Comparison of ENCODE assay signal across 2 cellular contexts in the genomic region with DNA sequence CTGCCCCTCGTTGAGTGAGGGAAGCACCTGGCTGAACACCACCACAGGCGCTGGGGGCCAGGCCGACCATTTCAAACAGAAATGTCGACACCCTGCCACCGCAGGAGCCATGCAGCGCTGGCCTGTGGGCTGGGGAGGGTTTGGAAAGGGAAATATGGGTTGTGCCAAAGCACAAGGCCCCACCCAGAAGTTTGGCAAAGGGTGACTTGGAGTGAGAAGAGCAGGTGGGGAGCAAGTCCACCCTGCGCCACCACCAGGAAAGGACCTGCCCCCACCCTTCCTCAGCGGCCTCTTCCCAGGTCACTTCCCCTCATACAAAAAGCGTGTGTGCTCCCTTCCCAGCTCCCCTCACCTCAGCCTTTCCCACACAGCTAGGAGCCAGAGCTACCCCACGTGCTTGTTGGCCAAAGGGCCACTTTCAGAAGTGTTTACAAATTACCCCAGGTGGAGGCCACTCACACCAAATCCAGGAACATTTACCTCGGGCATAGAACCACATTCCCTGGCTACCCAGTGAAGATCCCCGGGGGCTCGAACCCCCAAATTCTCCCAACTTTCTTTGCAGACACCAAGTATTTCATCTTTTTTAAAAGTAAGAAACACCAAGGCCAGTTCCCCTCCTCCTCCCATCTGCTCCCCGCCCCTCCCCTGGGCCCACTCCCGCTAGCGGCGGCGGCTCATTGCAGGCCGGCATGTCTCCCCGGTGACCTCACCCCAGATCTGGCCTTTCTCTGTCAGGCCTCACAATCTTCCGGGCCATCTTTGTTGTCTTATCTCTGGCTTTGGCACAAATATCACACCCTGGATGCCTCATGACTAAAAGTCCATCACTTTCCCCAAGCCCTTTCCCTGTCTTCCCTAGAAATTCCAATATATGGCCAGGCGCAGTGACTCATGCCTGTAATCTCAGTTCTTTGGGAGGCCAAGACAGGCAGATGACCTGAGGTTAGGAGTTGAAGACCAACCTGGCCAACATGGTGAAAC.
A peak's percentile ranks its signal among the peaks of the same experiment; 100 is the strongest.
TF ChIP-seq lines count a peak whose summit lies in the region.

No MANE protein-coding gene starts in this region.

TF ChIP-seq in K562, 482 proteins besides CTCF, POLR2A, EP300 and RAD21 (continued from another document and continues in another):
- TF ChIP-seq, protein P1, sequence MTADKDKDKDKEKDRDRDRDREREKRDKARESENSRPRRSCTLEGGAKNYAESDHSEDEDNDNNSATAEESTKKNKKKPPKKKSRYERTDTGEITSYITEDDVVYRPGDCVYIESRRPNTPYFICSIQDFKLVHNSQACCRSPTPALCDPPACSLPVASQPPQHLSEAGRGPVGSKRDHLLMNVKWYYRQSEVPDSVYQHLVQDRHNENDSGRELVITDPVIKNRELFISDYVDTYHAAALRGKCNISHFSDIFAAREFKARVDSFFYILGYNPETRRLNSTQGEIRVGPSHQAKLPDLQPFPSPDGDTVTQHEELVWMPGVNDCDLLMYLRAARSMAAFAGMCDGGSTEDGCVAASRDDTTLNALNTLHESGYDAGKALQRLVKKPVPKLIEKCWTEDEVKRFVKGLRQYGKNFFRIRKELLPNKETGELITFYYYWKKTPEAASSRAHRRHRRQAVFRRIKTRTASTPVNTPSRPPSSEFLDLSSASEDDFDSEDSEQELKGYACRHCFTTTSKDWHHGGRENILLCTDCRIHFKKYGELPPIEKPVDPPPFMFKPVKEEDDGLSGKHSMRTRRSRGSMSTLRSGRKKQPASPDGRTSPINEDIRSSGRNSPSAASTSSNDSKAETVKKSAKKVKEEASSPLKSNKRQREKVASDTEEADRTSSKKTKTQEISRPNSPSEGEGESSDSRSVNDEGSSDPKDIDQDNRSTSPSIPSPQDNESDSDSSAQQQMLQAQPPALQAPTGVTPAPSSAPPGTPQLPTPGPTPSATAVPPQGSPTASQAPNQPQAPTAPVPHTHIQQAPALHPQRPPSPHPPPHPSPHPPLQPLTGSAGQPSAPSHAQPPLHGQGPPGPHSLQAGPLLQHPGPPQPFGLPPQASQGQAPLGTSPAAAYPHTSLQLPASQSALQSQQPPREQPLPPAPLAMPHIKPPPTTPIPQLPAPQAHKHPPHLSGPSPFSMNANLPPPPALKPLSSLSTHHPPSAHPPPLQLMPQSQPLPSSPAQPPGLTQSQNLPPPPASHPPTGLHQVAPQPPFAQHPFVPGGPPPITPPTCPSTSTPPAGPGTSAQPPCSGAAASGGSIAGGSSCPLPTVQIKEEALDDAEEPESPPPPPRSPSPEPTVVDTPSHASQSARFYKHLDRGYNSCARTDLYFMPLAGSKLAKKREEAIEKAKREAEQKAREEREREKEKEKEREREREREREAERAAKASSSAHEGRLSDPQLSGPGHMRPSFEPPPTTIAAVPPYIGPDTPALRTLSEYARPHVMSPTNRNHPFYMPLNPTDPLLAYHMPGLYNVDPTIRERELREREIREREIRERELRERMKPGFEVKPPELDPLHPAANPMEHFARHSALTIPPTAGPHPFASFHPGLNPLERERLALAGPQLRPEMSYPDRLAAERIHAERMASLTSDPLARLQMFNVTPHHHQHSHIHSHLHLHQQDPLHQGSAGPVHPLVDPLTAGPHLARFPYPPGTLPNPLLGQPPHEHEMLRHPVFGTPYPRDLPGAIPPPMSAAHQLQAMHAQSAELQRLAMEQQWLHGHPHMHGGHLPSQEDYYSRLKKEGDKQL (CRISPR knock-in tag; IDR thresholded peaks at IDR 0.05; ENCODE audit: borderline replicate concordance) = no peak
- TF ChIP-seq ZNF124 (CRISPR knock-in tag; IDR thresholded peaks at IDR 0.05) (no peak), ZNF3 (CRISPR knock-in tag; IDR thresholded peaks at IDR 0.05) (no peak), NCOR1 (IDR thresholded peaks at IDR 0.05) (peak; percentile 36), FOXA3 (CRISPR knock-in tag; conservative IDR thresholded peaks at IDR 0.05 in 1 of 2, IDR thresholded peaks at IDR 0.05 in 1 of 2) (no peak; a peak in 1 of 4 replicates), DPF2 (IDR thresholded peaks at IDR 0.05) (peak; percentile 95), ATF1 (CRISPR knock-in tag; IDR thresholded peaks at IDR 0.05) (no peak), ATF1 (tag; IDR thresholded peaks at IDR 0.05) (peak; percentile 46), RCOR1 (IDR thresholded peaks at IDR 0.05; ENCODE audit: borderline replicate concordance in 1 of 2, low read depth in 2 of 2, low read length in 2 of 2) (peak in 1 of 2 experiments; percentile 56; a peak in 1 of 4 replicates), CBX3 (IDR thresholded peaks at IDR 0.05; ENCODE audit: borderline replicate concordance in 1 of 2, low read length in 2 of 2) (no peak), MCM2 (IDR thresholded peaks at IDR 0.05; ENCODE audit: low read depth) (no peak), RB1 (IDR thresholded peaks at IDR 0.05; ENCODE audit: low read depth) (peak; percentile 26; the same call in 1 of the 2 replicates), HDAC1 (IDR thresholded peaks at IDR 0.05) (peak in 1 of 2 experiments; percentile 78; a peak in 2 of 4 replicates), EP400 (IDR thresholded peaks at IDR 0.05) (peak; percentile 39; the same call in 1 of the 2 replicates), ZNF75A (CRISPR knock-in tag; IDR thresholded peaks at IDR 0.05) (peak; percentile 57; the same call in 1 of the 2 replicates), ZNF175 (CRISPR knock-in tag; IDR thresholded peaks at IDR 0.05; ENCODE audit: low read depth) (peak; percentile 63; the same call in 1 of the 2 replicates)
- TF ChIP-seq, protein P2, sequence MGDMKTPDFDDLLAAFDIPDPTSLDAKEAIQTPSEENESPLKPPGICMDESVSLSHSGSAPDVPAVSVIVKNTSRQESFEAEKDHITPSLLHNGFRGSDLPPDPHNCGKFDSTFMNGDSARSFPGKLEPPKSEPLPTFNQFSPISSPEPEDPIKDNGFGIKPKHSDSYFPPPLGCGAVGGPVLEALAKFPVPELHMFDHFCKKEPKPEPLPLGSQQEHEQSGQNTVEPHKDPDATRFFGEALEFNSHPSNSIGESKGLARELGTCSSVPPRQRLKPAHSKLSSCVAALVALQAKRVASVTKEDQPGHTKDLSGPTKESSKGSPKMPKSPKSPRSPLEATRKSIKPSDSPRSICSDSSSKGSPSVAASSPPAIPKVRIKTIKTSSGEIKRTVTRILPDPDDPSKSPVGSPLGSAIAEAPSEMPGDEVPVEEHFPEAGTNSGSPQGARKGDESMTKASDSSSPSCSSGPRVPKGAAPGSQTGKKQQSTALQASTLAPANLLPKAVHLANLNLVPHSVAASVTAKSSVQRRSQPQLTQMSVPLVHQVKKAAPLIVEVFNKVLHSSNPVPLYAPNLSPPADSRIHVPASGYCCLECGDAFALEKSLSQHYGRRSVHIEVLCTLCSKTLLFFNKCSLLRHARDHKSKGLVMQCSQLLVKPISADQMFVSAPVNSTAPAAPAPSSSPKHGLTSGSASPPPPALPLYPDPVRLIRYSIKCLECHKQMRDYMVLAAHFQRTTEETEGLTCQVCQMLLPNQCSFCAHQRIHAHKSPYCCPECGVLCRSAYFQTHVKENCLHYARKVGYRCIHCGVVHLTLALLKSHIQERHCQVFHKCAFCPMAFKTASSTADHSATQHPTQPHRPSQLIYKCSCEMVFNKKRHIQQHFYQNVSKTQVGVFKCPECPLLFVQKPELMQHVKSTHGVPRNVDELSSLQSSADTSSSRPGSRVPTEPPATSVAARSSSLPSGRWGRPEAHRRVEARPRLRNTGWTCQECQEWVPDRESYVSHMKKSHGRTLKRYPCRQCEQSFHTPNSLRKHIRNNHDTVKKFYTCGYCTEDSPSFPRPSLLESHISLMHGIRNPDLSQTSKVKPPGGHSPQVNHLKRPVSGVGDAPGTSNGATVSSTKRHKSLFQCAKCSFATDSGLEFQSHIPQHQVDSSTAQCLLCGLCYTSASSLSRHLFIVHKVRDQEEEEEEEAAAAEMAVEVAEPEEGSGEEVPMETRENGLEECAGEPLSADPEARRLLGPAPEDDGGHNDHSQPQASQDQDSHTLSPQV (IDR thresholded peaks at IDR 0.05) = peak; percentile 90

TF ChIP-seq in HepG2, 621 proteins besides CTCF, POLR2A, EP300 and RAD21 (continued from another document and continues in another):
- TF ChIP-seq, protein P3, sequence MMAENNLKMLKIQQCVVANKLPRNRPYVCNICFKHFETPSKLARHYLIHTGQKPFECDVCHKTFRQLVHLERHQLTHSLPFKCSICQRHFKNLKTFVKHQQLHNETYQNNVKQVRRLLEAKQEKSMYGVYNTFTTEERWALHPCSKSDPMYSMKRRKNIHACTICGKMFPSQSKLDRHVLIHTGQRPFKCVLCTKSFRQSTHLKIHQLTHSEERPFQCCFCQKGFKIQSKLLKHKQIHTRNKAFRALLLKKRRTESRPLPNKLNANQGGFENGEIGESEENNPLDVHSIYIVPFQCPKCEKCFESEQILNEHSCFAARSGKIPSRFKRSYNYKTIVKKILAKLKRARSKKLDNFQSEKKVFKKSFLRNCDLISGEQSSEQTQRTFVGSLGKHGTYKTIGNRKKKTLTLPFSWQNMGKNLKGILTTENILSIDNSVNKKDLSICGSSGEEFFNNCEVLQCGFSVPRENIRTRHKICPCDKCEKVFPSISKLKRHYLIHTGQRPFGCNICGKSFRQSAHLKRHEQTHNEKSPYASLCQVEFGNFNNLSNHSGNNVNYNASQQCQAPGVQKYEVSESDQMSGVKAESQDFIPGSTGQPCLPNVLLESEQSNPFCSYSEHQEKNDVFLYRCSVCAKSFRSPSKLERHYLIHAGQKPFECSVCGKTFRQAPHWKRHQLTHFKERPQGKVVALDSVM (CRISPR knock-in tag; IDR thresholded peaks at IDR 0.05) = no peak
- TF ChIP-seq TOPORS (CRISPR knock-in tag; IDR thresholded peaks at IDR 0.05) = no peak
- TF ChIP-seq ZBTB38 (CRISPR knock-in tag; IDR thresholded peaks at IDR 0.05) = 0 out of 2 replicates have a peak, but pooled peaks have one; percentile 26
- no peak for TF ChIP-seq JUNB (CRISPR knock-in tag; IDR thresholded peaks at IDR 0.05; ENCODE audit: borderline replicate concordance)
- TF ChIP-seq GABPB1 (CRISPR knock-in tag; IDR thresholded peaks at IDR 0.05) = peak; percentile 32; the same call in 1 of the 2 replicates
- no peak for TF ChIP-seq ZSCAN29 (CRISPR knock-in tag; conservative IDR thresholded peaks at IDR 0.05)
- no peak for TF ChIP-seq ZNF326 (CRISPR knock-in tag; IDR thresholded peaks at IDR 0.05; ENCODE audit: borderline replicate concordance)
- 0 out of 4 replicates have a peak, but pooled peaks of 1 of the 2 experiments have one; percentile 29 for TF ChIP-seq KLF16 (CRISPR knock-in tag; IDR thresholded peaks at IDR 0.05)
- TF ChIP-seq ZNF660 (CRISPR knock-in tag; IDR thresholded peaks at IDR 0.05; ENCODE audit: borderline replicate concordance, low read depth) = no peak
- TF ChIP-seq, protein P4, sequence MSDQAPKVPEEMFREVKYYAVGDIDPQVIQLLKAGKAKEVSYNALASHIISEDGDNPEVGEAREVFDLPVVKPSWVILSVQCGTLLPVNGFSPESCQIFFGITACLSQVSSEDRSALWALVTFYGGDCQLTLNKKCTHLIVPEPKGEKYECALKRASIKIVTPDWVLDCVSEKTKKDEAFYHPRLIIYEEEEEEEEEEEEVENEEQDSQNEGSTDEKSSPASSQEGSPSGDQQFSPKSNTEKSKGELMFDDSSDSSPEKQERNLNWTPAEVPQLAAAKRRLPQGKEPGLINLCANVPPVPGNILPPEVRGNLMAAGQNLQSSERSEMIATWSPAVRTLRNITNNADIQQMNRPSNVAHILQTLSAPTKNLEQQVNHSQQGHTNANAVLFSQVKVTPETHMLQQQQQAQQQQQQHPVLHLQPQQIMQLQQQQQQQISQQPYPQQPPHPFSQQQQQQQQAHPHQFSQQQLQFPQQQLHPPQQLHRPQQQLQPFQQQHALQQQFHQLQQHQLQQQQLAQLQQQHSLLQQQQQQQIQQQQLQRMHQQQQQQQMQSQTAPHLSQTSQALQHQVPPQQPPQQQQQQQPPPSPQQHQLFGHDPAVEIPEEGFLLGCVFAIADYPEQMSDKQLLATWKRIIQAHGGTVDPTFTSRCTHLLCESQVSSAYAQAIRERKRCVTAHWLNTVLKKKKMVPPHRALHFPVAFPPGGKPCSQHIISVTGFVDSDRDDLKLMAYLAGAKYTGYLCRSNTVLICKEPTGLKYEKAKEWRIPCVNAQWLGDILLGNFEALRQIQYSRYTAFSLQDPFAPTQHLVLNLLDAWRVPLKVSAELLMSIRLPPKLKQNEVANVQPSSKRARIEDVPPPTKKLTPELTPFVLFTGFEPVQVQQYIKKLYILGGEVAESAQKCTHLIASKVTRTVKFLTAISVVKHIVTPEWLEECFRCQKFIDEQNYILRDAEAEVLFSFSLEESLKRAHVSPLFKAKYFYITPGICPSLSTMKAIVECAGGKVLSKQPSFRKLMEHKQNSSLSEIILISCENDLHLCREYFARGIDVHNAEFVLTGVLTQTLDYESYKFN (CRISPR knock-in tag; conservative IDR thresholded peaks at IDR 0.05) = no peak
- TF ChIP-seq KDM5B (CRISPR knock-in tag; IDR thresholded peaks at IDR 0.05; ENCODE audit: borderline replicate concordance) = no peak; the same call in 1 of the 2 replicates
- TF ChIP-seq ZNF333 (CRISPR knock-in tag; IDR thresholded peaks at IDR 0.05; ENCODE audit: borderline replicate concordance) = no peak
- no peak for TF ChIP-seq ZNF766 (CRISPR knock-in tag; IDR thresholded peaks at IDR 0.05; ENCODE audit: borderline replicate concordance)
- TF ChIP-seq ZNF720 (CRISPR knock-in tag; IDR thresholded peaks at IDR 0.05) = no peak
- no peak for TF ChIP-seq ZNF781 (CRISPR knock-in tag; IDR thresholded peaks at IDR 0.05; ENCODE audit: borderline replicate concordance, not compliant biosample characterization)
- TF ChIP-seq ZEB1 (IDR thresholded peaks at IDR 0.05; ENCODE audit: insufficient replicate concordance, low read depth) = peak; percentile 19
- TF ChIP-seq, protein P5, sequence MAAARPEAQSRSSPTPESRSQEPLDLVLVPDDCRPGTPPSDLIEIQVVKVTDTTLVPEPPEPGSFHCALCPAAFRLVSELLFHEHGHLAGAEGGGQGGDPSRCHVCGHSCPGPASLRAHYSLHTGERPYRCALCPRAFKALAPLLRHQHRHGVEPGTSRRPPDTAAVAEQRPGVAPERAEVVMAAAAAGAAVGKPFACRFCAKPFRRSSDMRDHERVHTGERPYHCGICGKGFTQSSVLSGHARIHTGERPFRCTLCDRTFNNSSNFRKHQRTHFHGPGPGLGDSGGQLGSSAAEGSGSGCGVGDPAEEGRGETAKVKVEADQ (CRISPR knock-in tag; IDR thresholded peaks at IDR 0.05; ENCODE audit: borderline replicate concordance) = peak; percentile 67; the same call in 1 of the 2 replicates
- TF ChIP-seq MATR3 (CRISPR knock-in tag; IDR thresholded peaks at IDR 0.05) = no peak
- TF ChIP-seq ZFY (CRISPR knock-in tag; IDR thresholded peaks at IDR 0.05) = peak; percentile 48
- no peak for TF ChIP-seq SOX13 (IDR thresholded peaks at IDR 0.05)
- TF ChIP-seq SOX13 (CRISPR knock-in tag; conservative IDR thresholded peaks at IDR 0.05 in 1 of 2, IDR thresholded peaks at IDR 0.05 in 1 of 2) = no peak
- no peak for TF ChIP-seq ZNF549 (CRISPR knock-in tag; IDR thresholded peaks at IDR 0.05)
- 0 out of 2 replicates have a peak, but pooled peaks have one; percentile 27 for TF ChIP-seq ZNF160 (CRISPR knock-in tag; IDR thresholded peaks at IDR 0.05)
- TF ChIP-seq ARHGAP35 (CRISPR knock-in tag; IDR thresholded peaks at IDR 0.05; ENCODE audit: borderline replicate concordance) = no peak
- TF ChIP-seq, protein P6, sequence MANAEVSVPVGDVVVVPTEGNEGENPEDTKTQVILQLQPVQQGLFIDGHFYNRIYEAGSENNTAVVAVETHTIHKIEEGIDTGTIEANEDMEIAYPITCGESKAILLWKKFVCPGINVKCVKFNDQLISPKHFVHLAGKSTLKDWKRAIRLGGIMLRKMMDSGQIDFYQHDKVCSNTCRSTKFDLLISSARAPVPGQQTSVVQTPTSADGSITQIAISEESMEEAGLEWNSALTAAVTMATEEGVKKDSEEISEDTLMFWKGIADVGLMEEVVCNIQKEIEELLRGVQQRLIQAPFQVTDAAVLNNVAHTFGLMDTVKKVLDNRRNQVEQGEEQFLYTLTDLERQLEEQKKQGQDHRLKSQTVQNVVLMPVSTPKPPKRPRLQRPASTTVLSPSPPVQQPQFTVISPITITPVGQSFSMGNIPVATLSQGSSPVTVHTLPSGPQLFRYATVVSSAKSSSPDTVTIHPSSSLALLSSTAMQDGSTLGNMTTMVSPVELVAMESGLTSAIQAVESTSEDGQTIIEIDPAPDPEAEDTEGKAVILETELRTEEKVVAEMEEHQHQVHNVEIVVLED (CRISPR knock-in tag; IDR thresholded peaks at IDR 0.05; ENCODE audit: borderline replicate concordance) = 0 out of 2 replicates have a peak, but pooled peaks have one; percentile 21
- TF ChIP-seq ZFP82 (CRISPR knock-in tag; IDR thresholded peaks at IDR 0.05; ENCODE audit: borderline replicate concordance) = no peak
- TF ChIP-seq GATA4 (IDR thresholded peaks at IDR 0.05; ENCODE audit: borderline replicate concordance, low read depth) = no peak
